In genomic region chr3:113844622-113845222, GRCh38 we compare ENCODE assay signal across 8 cellular contexts. TPM values are rescaled to one million over a fixed set of nuclear protein-coding genes. Genes with fewer than 3 reads are reported as not detected.
DNase-seq lines count a peak whose midpoint lies in the region; ATAC-seq and TF ChIP-seq lines count a peak whose summit lies in the region.

No MANE protein-coding gene starts in this region.

- no peak for ATAC-seq in HG03039 (IDR thresholded peaks at IDR 0.05; ENCODE audit: unreplicated experiment)

- peak; percentile 57 for TF ChIP-seq CTCF in fibroblast of villous mesenchyme (IDR thresholded peaks at IDR 0.05; ENCODE audit: insufficient read depth, low read depth, low read length)
- peak; percentile 46 for TF ChIP-seq CTCF in smooth muscle cell (IDR thresholded peaks at IDR 0.05; ENCODE audit: borderline replicate concordance, insufficient read depth, poor library complexity, severe bottlenecking)

- in situ Hi-C loops in SK-MEL-5 (cut with HindIII; ENCODE audit: low pct_unique_long_range_greater_than_20kb, low sequenced_read_pairs): no loop called here

- H3K4me3 ChIP-seq in fibroblast of villous mesenchyme (ENCODE audit: low read depth, low read length) (no peak overlapping the region), smooth muscle cell (no peak overlapping the region)

- H3K9ac ChIP-seq in smooth muscle cell (ENCODE audit: low read depth): no peak overlapping the region

- no peaks in the 10 kb centered on the region for H3F3A ChIP-seq in smooth muscle cell (ENCODE audit: low read depth)

- no peaks in the 10 kb centered on the region for H3K79me2 ChIP-seq in smooth muscle cell (ENCODE audit: low read depth)

- H3K36me3 ChIP-seq in smooth muscle cell (ENCODE audit: low read depth): no peaks in the 10 kb centered on the region

- H4K20me1 ChIP-seq in smooth muscle cell (ENCODE audit: low read depth): no peaks in the 10 kb centered on the region

- 60% methylated on average over 4 of the region's 4 CpGs for WGBS in smooth muscle cell (ENCODE audit: low lambda C conversion rate)

- peak; percentile 15 to 71 (median 68) for DNase-seq in NCI-H1417 (lab: John Stamatoyannopoulos, UW)
- no peak for DNase-seq in NCI-H1417 treated with DMSO at 0.1 percent for 48 hours (lab: John Stamatoyannopoulos, UW)
- DNase-seq in KG1 (lab: John Stamatoyannopoulos, UW): peak; percentile 13
- peak; percentile 77 for DNase-seq in SK-MEL-5 (ENCODE audit: low read depth, low spot score)
- peak; percentile 34 for DNase-seq in fibroblast of villous mesenchyme (ENCODE audit: low read depth)
- DNase-seq in smooth muscle cell (lab: John Stamatoyannopoulos, UW; ENCODE audit: unreplicated experiment): no peak
- DNase-seq in NCI-H226: no peak

- no peaks in the 10 kb centered on the region for H3K27me3 ChIP-seq in smooth muscle cell (ENCODE audit: low read depth)

- H3K9me3 ChIP-seq in smooth muscle cell (replicated peaks; ENCODE audit: low read depth): no peaks in the 10 kb centered on the region

- no peak overlapping the region for H2AFZ ChIP-seq in smooth muscle cell (ENCODE audit: low read depth)

- H3K27ac ChIP-seq in smooth muscle cell (ENCODE audit: low read depth): no peak overlapping the region

- H3K4me2 ChIP-seq in smooth muscle cell: no peak overlapping the region

- peaks cover under 1% of the 10 kb centered on the region for H3K4me1 ChIP-seq in smooth muscle cell (ENCODE audit: low read depth)

RNA-seq across cellular contexts. Expression of gene GRAMD1C, which starts 6.1 kb away (rescaled TPM):
- total RNA-seq in SK-MEL-5 (2014; rRNA removed; shearing (Covaris generic)): 4.1 and 5.2 TPM in 2 replicates
- 1.4 and 5.5 TPM in 2 replicates for polyA plus RNA-seq in SK-MEL-5 (2015; cell fraction: cytosol; rRNA removed)
- 11.9 and 13.2 TPM in 2 replicates for polyA plus RNA-seq in SK-MEL-5 (2015; cell fraction: nucleus; rRNA removed)
- total RNA-seq in fibroblast of villous mesenchyme: 2.2 and 2.3 TPM in 2 replicates
- 1.8 and 3.1 TPM in 2 replicates for total RNA-seq in smooth muscle cell
- 1.9 and 3.5 TPM in 2 replicates for polyA plus RNA-seq in smooth muscle cell

Comparison
In these comparisons a context has a peak if more than half of its experiments do, and no peak if none do; other contexts are left out.
1. DNase-seq: peak in NCI-H1417 (3 of 3), KG1 (single experiment), SK-MEL-5 (single experiment) and fibroblast of villous mesenchyme (single experiment); none in NCI-H1417 treated with DMSO at 0.1 percent for 48 hours (single experiment), smooth muscle cell (single experiment) and NCI-H226 (single experiment).